Comparison of ENCODE assay signal across 18 cellular contexts in genomic region chr11:10349806-10350205, GRCh38. TPM values are rescaled to one million over a fixed set of nuclear protein-coding genes. Genes with fewer than 3 reads are reported as not detected.
DNase-seq lines count a peak whose midpoint lies in the region; ATAC-seq, FAIRE-seq and TF ChIP-seq lines count a peak whose summit lies in the region.
"Had no signal": no experiment of that assay in that cellular context is flagged by ENCODE, and none has a peak within 500 bp of the region (broad histone marks: within the 10 kb centered on the region; RNA-seq: fewer than 3 reads in every experiment).

No MANE protein-coding gene starts in this region.

- TF ChIP-seq CTCF in keratinocyte (optimal IDR thresholded peaks at IDR 0.05 in 1 of 3, IDR thresholded peaks at IDR 0.05 in 1 of 3, conservative IDR thresholded peaks at IDR 0.05 in 1 of 3; ENCODE audit: extremely low read depth in 1 of 3, insufficient read depth in 2 of 3, low read length in 3 of 3), result no peak

- H3K27me3 ChIP-seq in ACC112 (ENCODE audit: insufficient read depth, low read length), result no peaks in the 10 kb centered on the region
- H3K27me3 ChIP-seq in keratinocyte (ENCODE audit: control insufficient read depth, extremely low read depth, insufficient read depth, low read length), result no peaks in the 10 kb centered on the region
- H3K27me3 ChIP-seq in HAP-1 (ENCODE audit: low read depth), result no peaks in the 10 kb centered on the region
- H3K27me3 ChIP-seq: ascending aorta, spleen, vagina had no signal

- H3K27me3 Mint-ChIP-seq in activated CD4-positive, alpha-beta memory T cell treated with anti-CD3 and anti-CD28 coated beads for 36 hours, result peaks cover 6% of the 10 kb centered on the region

- no peak overlapping the region for H3K27ac Mint-ChIP-seq in activated CD4-positive, alpha-beta memory T cell treated with anti-CD3 and anti-CD28 coated beads for 36 hours

- intact Hi-C loops in activated CD4-positive, alpha-beta memory T cell treated with anti-CD3 and anti-CD28 coated beads for 36 hours (cut with micrococcal nuclease), result no loop called here

- H3K4me3 Mint-ChIP-seq in activated CD4-positive, alpha-beta memory T cell treated with anti-CD3 and anti-CD28 coated beads for 36 hours, result no peak overlapping the region

- H3K9ac ChIP-seq in keratinocyte (ENCODE audit: control insufficient read depth, extremely low read depth, insufficient read depth, low read length), result no peak overlapping the region

- H3K79me2 ChIP-seq in ACC112 (ENCODE audit: control insufficient read depth, insufficient read depth, low read length, unreplicated experiment) (no peaks in the 10 kb centered on the region), keratinocyte (ENCODE audit: control insufficient read depth, insufficient read depth, low read length) (no peaks in the 10 kb centered on the region)

- H3K9me3 Mint-ChIP-seq in activated CD4-positive, alpha-beta memory T cell treated with anti-CD3 and anti-CD28 coated beads for 36 hours, result no peaks in the 10 kb centered on the region

- no peaks in the 10 kb centered on the region for H3K9me3 ChIP-seq in keratinocyte (ENCODE audit: control insufficient read depth, low read depth, low read length)
- H3K9me3 ChIP-seq in HAP-1, result peaks cover 2% of the 10 kb centered on the region; the same call in 1 of the 2 replicates
- H3K9me3 ChIP-seq: ascending aorta, spleen, vagina had no signal

- H3K4me1 ChIP-seq in ACC112 (ENCODE audit: control insufficient read depth, insufficient read depth, low read length, unreplicated experiment) (peaks cover 46% of the 10 kb centered on the region), keratinocyte (ENCODE audit: control insufficient read depth, extremely low read depth, insufficient read depth, low read length) (peaks cover 24% of the 10 kb centered on the region), HAP-1 (peaks cover 17% of the 10 kb centered on the region)
- H3K4me1 ChIP-seq: vagina had no signal

- H3K27ac ChIP-seq in ACC112 (ENCODE audit: low read depth, low read length) (peak overlapping the region; percentile 33; the same call in 1 of the 2 replicates), keratinocyte (ENCODE audit: control insufficient read depth, insufficient read depth, low read length) (no peak overlapping the region)
- H3K27ac ChIP-seq: ascending aorta, spleen, vagina had no signal

- H2AFZ ChIP-seq in ACC112 (ENCODE audit: low read length, unreplicated experiment) (peak overlapping the region; percentile 59), keratinocyte (ENCODE audit: control insufficient read depth, low read length) (peak overlapping the region; percentile 42)

- DNase-seq in H4 (ENCODE audit: low spot score), result peak; percentile 2
- peak; percentile 91 for DNase-seq in NCI-H748 (lab: John Stamatoyannopoulos, UW; ENCODE audit: unreplicated experiment)
- DNase-seq in keratinocyte (ENCODE audit: low read depth, low spot score), result no peak
- DNase-seq in HAP-1 (ENCODE audit: low spot score in 2 of 2), result no peak
- no peak for DNase-seq in activated CD4-positive, alpha-beta memory T cell treated with anti-CD3 and anti-CD28 coated beads for 36 hours
- DNase-seq: activated CD4-positive, alpha-beta T cell treated with anti-CD3 and anti-CD28 coated beads, Interleukin-2, amount 50 U/mL, for 1 hour; Karpas-422; NCI-H1105 treated with DMSO at 0.1 percent for 48 hours; Right ventricle myocardium superior; spleen; stimulated activated CD8-positive, alpha-beta memory T cell treated with anti-CD3 and anti-CD28 coated beads, Interleukin-4, amount 100 ng/mL, for 48 hours had no signal

- dilution Hi-C loops in keratinocyte (cut with MboI; ENCODE audit: extremely low pct_ligation_motif_present, low sequenced_read_pairs), result no loop called here

- in situ Hi-C loops in HAP-1 (cut with MboI; ENCODE audit: low sequenced_read_pairs), result no loop called here

- H3K36me3 Mint-ChIP-seq in activated CD4-positive, alpha-beta memory T cell treated with anti-CD3 and anti-CD28 coated beads for 36 hours, result no peaks in the 10 kb centered on the region

- H3K36me3 ChIP-seq in ACC112 (ENCODE audit: insufficient read depth, low read length), result no peaks in the 10 kb centered on the region
- H3K36me3 ChIP-seq in keratinocyte (ENCODE audit: control insufficient read depth in 2 of 2, extremely low read depth in 1 of 2, insufficient read depth in 2 of 2, low read length in 2 of 2), result no peaks in the 10 kb centered on the region
- no peaks in the 10 kb centered on the region for H3K36me3 ChIP-seq in HAP-1 (replicated peaks)
- H3K36me3 ChIP-seq: ascending aorta, spleen, vagina had no signal

- no peak for FAIRE-seq in keratinocyte (lab: Jason Lieb, UNC)
- FAIRE-seq: GM12892 had no signal

- H3K4me3 ChIP-seq in ACC112 (ENCODE audit: low read depth, low read length), result no peak overlapping the region
- no peak overlapping the region for H3K4me3 ChIP-seq in keratinocyte (ENCODE audit: control insufficient read depth in 2 of 3, extremely low read depth in 1 of 3, insufficient read depth in 2 of 3, low read depth in 1 of 3, low read length in 3 of 3)
- H3K4me3 ChIP-seq in HAP-1, result no peak overlapping the region
- H3K4me3 ChIP-seq: ascending aorta, spleen, vagina had no signal

- no peak overlapping the region for H3K4me2 ChIP-seq in keratinocyte (ENCODE audit: control insufficient read depth, extremely low read depth, insufficient read depth, low read depth, low read length)

- H3K9me1 ChIP-seq in keratinocyte (ENCODE audit: control insufficient read depth, extremely low read depth, insufficient read depth, low read length), result no peaks in the 10 kb centered on the region

- CTCF ChIA-PET in activated CD4-positive, alpha-beta memory T cell treated with anti-CD3 and anti-CD28 coated beads for 36 hours (lab: Charles Lee), result interaction anchor here (1.4 kb wide), 1 partner anchor 17 kb away, joined by 4 read pairs; no protein-coding TSS in a partner anchor

- ATAC-seq in HG03280 (IDR thresholded peaks at IDR 0.05; ENCODE audit: unreplicated experiment) (no peak), HG02610 (IDR thresholded peaks at IDR 0.05; ENCODE audit: unreplicated experiment) (no peak)
- ATAC-seq: left lobe of liver had no signal

- H4K20me1 ChIP-seq in keratinocyte (ENCODE audit: control insufficient read depth, extremely low read depth, insufficient read depth, low read length), result no peaks in the 10 kb centered on the region

- POLR2A ChIA-PET in activated CD4-positive, alpha-beta memory T cell treated with anti-CD3 and anti-CD28 coated beads for 36 hours (lab: Charles Lee), result no interaction called here

- no peaks in the 10 kb centered on the region for H3K4me1 Mint-ChIP-seq in activated CD4-positive, alpha-beta memory T cell treated with anti-CD3 and anti-CD28 coated beads for 36 hours (ENCODE audit: low read depth)

RNA-seq across cellular contexts. Expression of gene ADM, which starts 44.9 kb away (rescaled TPM):
- 86.8 and 91.3 TPM in 2 replicates for total RNA-seq in H4 (2014; rRNA removed; shearing (Covaris generic))
- polyA plus RNA-seq in keratinocyte, result 52.6 to 115 TPM (median 57.9 TPM) in 3 replicates
- polyA plus RNA-seq in keratinocyte (2011; ENCODE audit: low read depth), result 60.1 TPM
- 14.1 and 22.5 TPM in 2 replicates for polyA plus RNA-seq in keratinocyte (2011; cell fraction: cytosol; rRNA removed)
- 155 and 157 TPM in 2 replicates for polyA plus RNA-seq in keratinocyte (2011; cell fraction: nucleus; rRNA removed)
- polyA plus RNA-seq in keratinocyte (2012; ENCODE audit: low replicate concordance), result 48.0 and 252 TPM in 2 replicates
- 47.4 to 113 TPM (median 49.9 TPM) in 3 replicates for polyA minus RNA-seq in keratinocyte
- 21.1 TPM for polyA minus RNA-seq in keratinocyte (2011; cell fraction: cytosol; rRNA and poly(A)+ RNA removed)
- polyA minus RNA-seq in keratinocyte (2011; cell fraction: nucleus; rRNA and poly(A)+ RNA removed), result 110 and 123 TPM in 2 replicates
- total RNA-seq in activated CD4-positive, alpha-beta memory T cell treated with anti-CD3 and anti-CD28 coated beads for 36 hours, result 1 to 10 TPM; 3.0 to 3.5 TPM

RNA-seq across cellular contexts. Expression of gene SBF2, which starts 55.8 kb away (rescaled TPM):
- 15.2 and 27.0 TPM in 2 replicates for total RNA-seq in H4 (2014; rRNA removed; shearing (Covaris generic))
- polyA plus RNA-seq in keratinocyte, result 24.2 to 25.0 TPM (median 24.5 TPM) in 3 replicates
- 14.0 TPM for polyA plus RNA-seq in keratinocyte (2011; ENCODE audit: low read depth)
- polyA plus RNA-seq in keratinocyte (2011; cell fraction: cytosol; rRNA removed), result 14.8 and 26.0 TPM in 2 replicates
- 29.4 and 32.0 TPM in 2 replicates for polyA plus RNA-seq in keratinocyte (2011; cell fraction: nucleus; rRNA removed)
- polyA plus RNA-seq in keratinocyte (2012; ENCODE audit: low replicate concordance), result 10.7 and 12.4 TPM in 2 replicates
- 34.8 to 59.7 TPM (median 51.4 TPM) in 3 replicates for polyA minus RNA-seq in keratinocyte
- polyA minus RNA-seq in keratinocyte (2011; cell fraction: cytosol; rRNA and poly(A)+ RNA removed), result 27.0 TPM
- polyA minus RNA-seq in keratinocyte (2011; cell fraction: nucleus; rRNA and poly(A)+ RNA removed), result 34.6 and 64.8 TPM in 2 replicates
- total RNA-seq in activated CD4-positive, alpha-beta memory T cell treated with anti-CD3 and anti-CD28 coated beads for 36 hours, result 1 to 10 TPM; 7.0 to 7.1 TPM

Comparison
In these comparisons a context has a peak if more than half of its experiments do, and no peak if none do; other contexts are left out.
1. DNase-seq: peak in H4 (single experiment) and NCI-H748 (single experiment); none in keratinocyte (single experiment), HAP-1 (0 of 2) and activated CD4-positive, alpha-beta memory T cell treated with anti-CD3 and anti-CD28 coated beads for 36 hours (single experiment).
2. RNA of gene ADM, which starts 44.9 kb away (total RNA-seq): 86.8 to 91.3 TPM in H4; 3.0 to 3.5 TPM in activated CD4-positive, alpha-beta memory T cell treated with anti-CD3 and anti-CD28 coated beads for 36 hours; every median in the first group is over 10 times any median in the second.